8 cellular contexts compared by ENCODE assay signal in genomic region chr18:50878345-50879301, GRCh38. TPM values are rescaled to one million over a fixed set of nuclear protein-coding genes. Genes with fewer than 3 reads are reported as not detected.
A peak's percentile ranks its signal among the peaks of the same experiment; 100 is the strongest.
DNase-seq lines count a peak whose midpoint lies in the region; ATAC-seq and TF ChIP-seq lines count a peak whose summit lies in the region.

TSS of gene ME2 (plus strand) at chr18:50879118. CDS start at chr18:50895821, 16,703 bp downstream.

- TF ChIP-seq RAD21 in Ishikawa (IDR thresholded peaks at IDR 0.05; ENCODE audit: low read depth): no peak

- H3K4me1 ChIP-seq in mononuclear cell (ENCODE audit: insufficient read depth, low read length): peaks cover 52% of the 10 kb centered on the region

- DNase-seq in DMS153 (lab: John Stamatoyannopoulos, UW) (peak; percentile 82), OCI-M2 (lab: John Stamatoyannopoulos, UW; ENCODE audit: unreplicated experiment) (peak; percentile 71), activated T-cell treated with anti-CD3 and anti-CD28 coated beads for 4 hours (peak; percentile 86), epithelial cell of esophagus (ENCODE audit: low read depth) (peak; percentile 93)
- peak; percentile 84 to 89 for DNase-seq in stimulated activated CD8-positive, alpha-beta memory T cell treated with anti-CD3 and anti-CD28 coated beads, Interleukin-2, amount 100 ng/mL, for 48 hours (ENCODE audit: low read depth in 2 of 2)

- peak within 1 kb of the TSS; percentile 79 for H3K4me3 ChIP-seq in epithelial cell of esophagus (ENCODE audit: low read length)
- peak within 1 kb of the TSS; percentile 91 for H3K4me3 ChIP-seq in mononuclear cell (ENCODE audit: low read length)

- ATAC-seq in GM21576 (IDR thresholded peaks at IDR 0.05; ENCODE audit: unreplicated experiment): peak; percentile 95

- no peak for TF ChIP-seq EP300 in Ishikawa (IDR thresholded peaks at IDR 0.05; ENCODE audit: borderline replicate concordance)

- H3K9me3 ChIP-seq in mononuclear cell (ENCODE audit: low read depth, low read length): no peaks in the 10 kb centered on the region

- no peaks in the 10 kb centered on the region for H3K27me3 ChIP-seq in mononuclear cell (ENCODE audit: insufficient read depth, low read length)

- TF ChIP-seq CTCF in epithelial cell of esophagus (IDR thresholded peaks at IDR 0.05; ENCODE audit: insufficient read depth, low read depth, low read length, missing control alignments): no peak

TF ChIP-seq in Ishikawa, 13 proteins besides CTCF, POLR2A, EP300 and RAD21:
- TF ChIP-seq TAF1 (IDR thresholded peaks at IDR 0.05; ENCODE audit: low read depth) (peak; percentile 74; the same call in 1 of the 2 replicates), MAX (IDR thresholded peaks at IDR 0.05) (peak; percentile 81; the same call in 1 of the 2 replicates), YY1 (IDR thresholded peaks at IDR 0.05; ENCODE audit: low read depth) (no peak), CREB1 (IDR thresholded peaks at IDR 0.05; ENCODE audit: low read depth) (no peak), ZBTB7A (IDR thresholded peaks at IDR 0.05; ENCODE audit: low read depth) (peak; percentile 38; the same call in 1 of the 2 replicates), USF1 (IDR thresholded peaks at IDR 0.05) (peak; percentile 21; the same call in 1 of the 2 replicates)

RNA-seq across cellular contexts. Expression of gene ME2, which starts in this region (rescaled TPM):
- 42.2 TPM for total RNA-seq in mononuclear cell

Comparison
In these comparisons a context has a peak if more than half of its experiments do, and no peak if none do; other contexts are left out.
1. Peak in every context shown above with its lines: DNase-seq, ATAC-seq and H3K4me3 ChIP-seq.